In genomic region chr19:39531834-39532232, GRCh38 we compare ENCODE assay signal across 7 cellular contexts. TPM values are rescaled to one million over a fixed set of nuclear protein-coding genes. Genes with fewer than 3 reads are reported as not detected.
DNase-seq lines count a peak whose midpoint lies in the region; ATAC-seq lines count a peak whose summit lies in the region.

No MANE protein-coding gene starts in this region.

- H3K27me3 Mint-ChIP-seq in activated CD8-positive, alpha-beta T cell treated with anti-CD3 and anti-CD28 coated beads, Interleukin-2, amount 10 ng/mL, durations not matched to agents 7 days and 5 days (ENCODE audit: low read depth): no peaks in the 10 kb centered on the region
- no peaks in the 10 kb centered on the region for H3K27me3 Mint-ChIP-seq in stimulated activated naive CD8-positive, alpha-beta T cell treated with anti-CD3 and anti-CD28 coated beads, Interleukin-15, amount 100 ng/mL, for 72 hours

- peaks cover 4% of the 10 kb centered on the region for H3K36me3 Mint-ChIP-seq in activated CD8-positive, alpha-beta T cell treated with anti-CD3 and anti-CD28 coated beads, Interleukin-2, amount 10 ng/mL, durations not matched to agents 7 days and 5 days (ENCODE audit: low read depth)

- H3K9me3 ChIP-seq in HUES6 (ENCODE audit: control insufficient read depth, insufficient read depth, low read depth, low read length): no peaks in the 10 kb centered on the region
- no peaks in the 10 kb centered on the region for H3K9me3 ChIP-seq in iPS-18c (ENCODE audit: control insufficient read depth, insufficient read depth, low read length)

- H3K9me3 Mint-ChIP-seq in activated CD8-positive, alpha-beta T cell treated with anti-CD3 and anti-CD28 coated beads, Interleukin-2, amount 10 ng/mL, durations not matched to agents 7 days and 5 days (ENCODE audit: insufficient read depth): no peaks in the 10 kb centered on the region
- no peaks in the 10 kb centered on the region for H3K9me3 Mint-ChIP-seq in stimulated activated naive CD8-positive, alpha-beta T cell treated with anti-CD3 and anti-CD28 coated beads, Interleukin-15, amount 100 ng/mL, for 72 hours

- H3K27ac Mint-ChIP-seq in activated CD8-positive, alpha-beta T cell treated with anti-CD3 and anti-CD28 coated beads, Interleukin-2, amount 10 ng/mL, durations not matched to agents 7 days and 5 days: peak overlapping the region; percentile 87
- H3K27ac Mint-ChIP-seq in stimulated activated naive CD8-positive, alpha-beta T cell treated with anti-CD3 and anti-CD28 coated beads, Interleukin-15, amount 100 ng/mL, for 72 hours: peak overlapping the region; percentile 88 to 95

- H3K4me1 Mint-ChIP-seq in activated CD8-positive, alpha-beta T cell treated with anti-CD3 and anti-CD28 coated beads, Interleukin-2, amount 10 ng/mL, durations not matched to agents 7 days and 5 days (ENCODE audit: low read depth): peaks cover 21% of the 10 kb centered on the region
- peaks cover 28% of the 10 kb centered on the region for H3K4me1 Mint-ChIP-seq in stimulated activated naive CD8-positive, alpha-beta T cell treated with anti-CD3 and anti-CD28 coated beads, Interleukin-15, amount 100 ng/mL, for 72 hours

- H3K4me3 ChIP-seq in HUES6 (ENCODE audit: low read depth, low read length) (peak overlapping the region; percentile 79), iPS-18c (ENCODE audit: insufficient read depth, low read depth, low read length) (peak overlapping the region; percentile 92)

- no peaks in the 10 kb centered on the region for H3K36me3 ChIP-seq in HUES6 (ENCODE audit: control insufficient read depth, insufficient read depth, low read length)

- DNase-seq in activated CD8-positive, alpha-beta T cell treated with anti-CD3 and anti-CD28 coated beads, Interleukin-2, amount 10 ng/mL, durations not matched to agents 7 days and 5 days: no peak
- no peak for DNase-seq in stimulated activated naive CD8-positive, alpha-beta T cell treated with anti-CD3 and anti-CD28 coated beads, Interleukin-15, amount 100 ng/mL, for 72 hours
- DNase-seq in dedifferentiated amniotic fluid mesenchymal stem cell (ENCODE audit: extremely low spot score) (no peak), SK-N-DZ (ENCODE audit: low spot score) (no peak), islet precursor cell (no peak)

- H3K27ac ChIP-seq in HUES6 (ENCODE audit: low read depth, low read length): no peak overlapping the region

- ATAC-seq in activated CD8-positive, alpha-beta T cell treated with anti-CD3 and anti-CD28 coated beads, Interleukin-2, amount 10 ng/mL, durations not matched to agents 7 days and 5 days: no peak
- ATAC-seq in stimulated activated naive CD8-positive, alpha-beta T cell treated with anti-CD3 and anti-CD28 coated beads, Interleukin-15, amount 100 ng/mL, for 72 hours: no peak

- POLR2A ChIA-PET in activated CD8-positive, alpha-beta T cell treated with anti-CD3 and anti-CD28 coated beads, Interleukin-2, amount 10 ng/mL, durations not matched to agents 7 days and 5 days (lab: Charles Lee): interaction anchor here (1.8 kb wide), 1 partner anchor 87 kb away, joined by 11 read pairs; the partner anchor contains the start of gene SUPT5H

- CTCF ChIA-PET in activated CD8-positive, alpha-beta T cell treated with anti-CD3 and anti-CD28 coated beads, Interleukin-2, amount 10 ng/mL, durations not matched to agents 7 days and 5 days (lab: Charles Lee): interaction anchor here (0.8 to 3.5 kb wide), 19 partner anchors 12 to 190 kb away, joined by 3 to 30 read pairs (median 6); partner anchors contain the start of genes PLEKHG2, RPS16, SAMD4B and TIMM50

- peak overlapping the region; percentile 92 for H3K4me3 Mint-ChIP-seq in activated CD8-positive, alpha-beta T cell treated with anti-CD3 and anti-CD28 coated beads, Interleukin-2, amount 10 ng/mL, durations not matched to agents 7 days and 5 days
- peak overlapping the region; percentile 92 to 97 for H3K4me3 Mint-ChIP-seq in stimulated activated naive CD8-positive, alpha-beta T cell treated with anti-CD3 and anti-CD28 coated beads, Interleukin-15, amount 100 ng/mL, for 72 hours

- peak overlapping the region; percentile 69 for H3K9ac ChIP-seq in HUES6 (ENCODE audit: low read length)

- peaks cover 4% of the 10 kb centered on the region; the same call in 1 of the 2 replicates for H3K4me1 ChIP-seq in HUES6 (ENCODE audit: control insufficient read depth, insufficient read depth, low read length)

- no peaks in the 10 kb centered on the region for H3K27me3 ChIP-seq in HUES6 (ENCODE audit: control insufficient read depth, insufficient read depth, low read length)

RNA-seq across cellular contexts. Expression of gene EID2B, which starts 0.8 kb away (rescaled TPM):
- total RNA-seq in activated CD8-positive, alpha-beta T cell treated with anti-CD3 and anti-CD28 coated beads, Interleukin-2, amount 10 ng/mL, durations not matched to agents 7 days and 5 days: 1 to 10 TPM; 4.1 to 4.3 TPM
- polyA plus RNA-seq in SK-N-DZ (2014; cell fraction: cytosol; rRNA removed): 11.5 and 14.2 TPM in 2 replicates
- 11.4 and 15.3 TPM in 2 replicates for polyA plus RNA-seq in SK-N-DZ (2014; cell fraction: nucleus; rRNA removed)

RNA-seq across cellular contexts. Expression of gene EID2, which starts 8.1 kb away (rescaled TPM):
- total RNA-seq in activated CD8-positive, alpha-beta T cell treated with anti-CD3 and anti-CD28 coated beads, Interleukin-2, amount 10 ng/mL, durations not matched to agents 7 days and 5 days: 10 to 100 TPM; 18.9 to 19.9 TPM
- polyA plus RNA-seq in SK-N-DZ (2014; cell fraction: cytosol; rRNA removed): 11.7 and 13.7 TPM in 2 replicates
- polyA plus RNA-seq in SK-N-DZ (2014; cell fraction: nucleus; rRNA removed): 8.7 and 10.9 TPM in 2 replicates

RNA-seq across cellular contexts. Expression of gene SELENOV, which starts 16.9 kb away (rescaled TPM):
- total RNA-seq in activated CD8-positive, alpha-beta T cell treated with anti-CD3 and anti-CD28 coated beads, Interleukin-2, amount 10 ng/mL, durations not matched to agents 7 days and 5 days: not detected
- 3.0 and 5.4 TPM in 2 replicates for polyA plus RNA-seq in SK-N-DZ (2014; cell fraction: cytosol; rRNA removed)
- 5.0 and 9.1 TPM in 2 replicates for polyA plus RNA-seq in SK-N-DZ (2014; cell fraction: nucleus; rRNA removed)

RNA-seq across cellular contexts. Expression of gene DLL3, which starts 33.1 kb away (rescaled TPM):
- total RNA-seq in activated CD8-positive, alpha-beta T cell treated with anti-CD3 and anti-CD28 coated beads, Interleukin-2, amount 10 ng/mL, durations not matched to agents 7 days and 5 days: under 1 TPM; 0.26 to 0.29 TPM
- 177 and 226 TPM in 2 replicates for polyA plus RNA-seq in SK-N-DZ (2014; cell fraction: cytosol; rRNA removed)
- 118 and 126 TPM in 2 replicates for polyA plus RNA-seq in SK-N-DZ (2014; cell fraction: nucleus; rRNA removed)

RNA-seq across cellular contexts. Expression of gene TIMM50, which starts 51.2 kb away (rescaled TPM):
- total RNA-seq in activated CD8-positive, alpha-beta T cell treated with anti-CD3 and anti-CD28 coated beads, Interleukin-2, amount 10 ng/mL, durations not matched to agents 7 days and 5 days: 10 to 100 TPM; 56.1 to 65.9 TPM
- 136 and 143 TPM in 2 replicates for polyA plus RNA-seq in SK-N-DZ (2014; cell fraction: cytosol; rRNA removed)
- polyA plus RNA-seq in SK-N-DZ (2014; cell fraction: nucleus; rRNA removed): 213 and 236 TPM in 2 replicates
